23 cellular contexts compared by ENCODE assay signal in the genomic region with DNA sequence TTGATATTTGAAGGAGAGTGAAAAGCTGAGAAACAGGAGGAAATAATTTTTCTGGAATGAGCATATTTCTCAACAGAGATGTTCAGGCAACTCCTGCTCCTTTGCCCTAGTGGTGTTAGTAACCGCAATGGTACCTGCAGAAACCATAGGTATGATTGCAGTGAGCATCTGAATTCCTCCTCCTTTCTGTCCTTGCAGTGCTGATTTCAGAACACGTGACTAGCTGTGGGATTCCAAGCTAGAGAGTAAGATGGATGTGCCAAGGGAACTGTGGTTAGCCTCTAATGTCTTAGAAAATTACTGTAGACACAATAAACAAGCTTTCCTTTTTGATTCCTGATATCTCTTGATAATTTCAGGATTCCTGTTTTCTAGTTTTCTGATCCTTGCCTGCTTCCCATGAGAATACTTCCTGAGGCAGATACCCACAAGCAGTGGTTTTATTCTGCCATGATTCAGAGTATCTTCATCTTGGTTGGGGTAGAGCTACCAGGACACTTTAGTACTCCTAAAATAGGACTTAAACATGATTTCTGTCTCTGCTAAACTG. TPM values are rescaled to one million over a fixed set of nuclear protein-coding genes. Genes with fewer than 3 reads are reported as not detected.
A peak's percentile ranks its signal among the peaks of the same experiment; 100 is the strongest.
DNase-seq lines count a peak whose midpoint lies in the region; ATAC-seq, FAIRE-seq and TF ChIP-seq lines count a peak whose summit lies in the region.
"Had no signal": no experiment of that assay in that cellular context is flagged by ENCODE, and none has a peak within 500 bp of the region (broad histone marks: within the 10 kb centered on the region; RNA-seq: fewer than 3 reads in every experiment).

No MANE protein-coding gene starts in this region.

- H3K9me3 ChIP-seq in SJCRH30 (replicated peaks) (no peaks in the 10 kb centered on the region), kidney (ENCODE audit: control insufficient read depth in 1 of 2, low read length in 2 of 2) (no peaks in the 10 kb centered on the region)

- DNase-seq in ELR (ENCODE audit: low read depth): peak; percentile 15
- peak; percentile 60 for DNase-seq in M059J (ENCODE audit: low read depth)
- peak; percentile 10 for DNase-seq in bronchial epithelial cell (ENCODE audit: low read depth)
- DNase-seq in myocyte (ENCODE audit: low read depth): peak; percentile 59
- DNase-seq in SJCRH30: no peak
- DNase-seq in kidney: no peak
- DNase-seq: activated CD4-positive, alpha-beta T cell treated with anti-CD3 and anti-CD28 coated beads, Interleukin-2, amount 50 U/mL, for 1 hour; activated effector memory CD4-positive, alpha-beta T cell treated with Interleukin-2 at 50 U/mL for 16 hours; CD4-positive, CD25-positive, alpha-beta regulatory T cell; cortex of kidney; endodermal cell; head of caudate nucleus; Kasumi-1; NCI-H1092; NCI-H1930; NCI-H2227 treated with DMSO at 0.1 percent for 48 hours; PC-9; SIG-M5; sigmoid colon; substantia nigra had no signal

- no peak overlapping the region for H3K9ac ChIP-seq in kidney (ENCODE audit: low read length in 2 of 2)

- TF ChIP-seq CTCF in bronchial epithelial cell (IDR thresholded peaks at IDR 0.05; ENCODE audit: insufficient read depth, low read length, severe bottlenecking) (no peak), kidney (IDR thresholded peaks at IDR 0.05; ENCODE audit: borderline replicate concordance, extremely low read depth, insufficient read depth) (no peak)

- intact Hi-C loops in kidney (cut with DNase I): no loop called here

- no peaks in the 10 kb centered on the region for H3K4me1 ChIP-seq in SJCRH30
- no peaks in the 10 kb centered on the region for H3K4me1 ChIP-seq in kidney (ENCODE audit: control insufficient read depth in 1 of 2, insufficient read depth in 1 of 2, low read depth in 1 of 2, low read length in 2 of 2)
- H3K4me1 ChIP-seq: sigmoid colon had no signal

- no peak overlapping the region for H3K27ac ChIP-seq in SJCRH30
- H3K27ac ChIP-seq in kidney (ENCODE audit: low read depth in 2 of 2, low read length in 2 of 2): no peak overlapping the region
- H3K27ac ChIP-seq: PC-9, sigmoid colon had no signal

- no peak overlapping the region for H3K4me3 ChIP-seq in bronchial epithelial cell (ENCODE audit: low read depth, low read length)
- no peak overlapping the region for H3K4me3 ChIP-seq in SJCRH30
- no peak overlapping the region for H3K4me3 ChIP-seq in kidney (ENCODE audit: low read length in 2 of 2)
- H3K4me3 ChIP-seq: PC-9, sigmoid colon had no signal

- H3K36me3 ChIP-seq in bronchial epithelial cell (ENCODE audit: control insufficient read depth, insufficient read depth, low read length): no peaks in the 10 kb centered on the region
- no peaks in the 10 kb centered on the region for H3K36me3 ChIP-seq in SJCRH30
- no peaks in the 10 kb centered on the region for H3K36me3 ChIP-seq in kidney (ENCODE audit: control insufficient read depth in 1 of 2, insufficient read depth in 2 of 2, low read length in 2 of 2)
- H3K36me3 ChIP-seq: sigmoid colon had no signal

- FAIRE-seq in bronchial epithelial cell (lab: Jason Lieb, UNC) (no peak), kidney (lab: Jason Lieb, UNC) (no peak)
- FAIRE-seq: G401.6 had no signal

- no peak for ATAC-seq in HG03457 (IDR thresholded peaks at IDR 0.05; ENCODE audit: unreplicated experiment)
- ATAC-seq: left lobe of liver had no signal

- H3K27me3 ChIP-seq in bronchial epithelial cell (ENCODE audit: control insufficient read depth, insufficient read depth, low read length) (peaks cover 2% of the 10 kb centered on the region), SJCRH30 (no peaks in the 10 kb centered on the region; the same call in 1 of the 2 replicates)
- H3K27me3 ChIP-seq: sigmoid colon had no signal

RNA-seq across cellular contexts. Expression of gene LRGUK, which starts 27.5 kb away (rescaled TPM):
- not detected in 2 replicates for total RNA-seq in M059J (2014; rRNA removed; shearing (Covaris generic))
- under 0.01 and 0.26 TPM in 2 replicates for total RNA-seq in bronchial epithelial cell
- total RNA-seq in myocyte: 0.21 and 0.24 TPM in 2 replicates
- polyA plus RNA-seq in myocyte (2012): 0.23 TPM
- 0.04 and 0.25 TPM in 2 replicates for total RNA-seq in SJCRH30 (2014; rRNA removed; shearing (Covaris generic))
- total RNA-seq in kidney: 3.8 TPM
- polyA plus RNA-seq in kidney (ENCODE audit: insufficient read depth, low read depth, low replicate concordance): 0.19 TPM
- polyA plus RNA-seq: CD4-positive, CD25-positive, alpha-beta regulatory T cell had no signal

Comparison
In these comparisons a context has a peak if more than half of its experiments do, and no peak if none do; other contexts are left out.
1. DNase-seq: peak in ELR (single experiment), M059J (single experiment), bronchial epithelial cell (single experiment) and myocyte (single experiment); none in SJCRH30 (0 of 2) and kidney (single experiment).